Comparison of ENCODE assay signal across 8 cellular contexts in genomic region chr2:26244479-26245230, GRCh38.
DNase-seq lines count a peak whose midpoint lies in the region; ATAC-seq and TF ChIP-seq lines count a peak whose summit lies in the region.

HADHA (minus strand) TSS chr2:26244632; CDS start chr2:26244596, 36 bp downstream.
HADHB (plus strand) TSS chr2:26244939; CDS start chr2:26254255, 9,316 bp downstream.

- ATAC-seq in GM18907 (IDR thresholded peaks at IDR 0.05; ENCODE audit: unreplicated experiment) (peak; percentile 73), HG03159 (IDR thresholded peaks at IDR 0.05; ENCODE audit: unreplicated experiment) (peak; percentile 70)

- peak; percentile 56 for DNase-seq in AG09309 (ENCODE audit: low read depth)
- DNase-seq in NCI-H226: peak; percentile 92
- peak; percentile 68 to 80 (median 74) for DNase-seq in activated CD4-positive, CD25-positive, alpha-beta regulatory T cell (lab: John Stamatoyannopoulos, UW)
- peak; percentile 86 for DNase-seq in central memory CD4-positive, alpha-beta T cell
- DNase-seq in islet precursor cell: peak; percentile 98
- peak; percentile 78 to 82 (median 81) for DNase-seq in stimulated activated CD4-positive, alpha-beta T cell treated with anti-CD3 and anti-CD28 coated beads, Interleukin-12 subunit alpha, Interleukin-12 subunit beta, amount 100 ng/mL, for 48 hours (ENCODE audit: low read depth in 2 of 3, low spot score in 1 of 3)

- TF ChIP-seq CTCF in AG09309 (IDR thresholded peaks at IDR 0.05; ENCODE audit: control insufficient read depth, insufficient read depth, low read depth, low read length, missing control alignments): peak; percentile 29

- peak within 1 kb of the TSS; percentile 100 for H3K4me3 ChIP-seq in AG09309 (ENCODE audit: control insufficient read depth, low read depth, low read length)

Comparison
In these comparisons a context has a peak if more than half of its experiments do, and no peak if none do; other contexts are left out.
1. Peak in every context shown above with its lines: DNase-seq, ATAC-seq and H3K4me3 ChIP-seq.